19 cellular contexts compared by ENCODE assay signal in genomic region chr7:135273581-135273980, GRCh38. TPM values are rescaled to one million over a fixed set of nuclear protein-coding genes. Genes with fewer than 3 reads are reported as not detected.
A peak's percentile ranks its signal among the peaks of the same experiment; 100 is the strongest.
DNase-seq lines count a peak whose midpoint lies in the region; ATAC-seq and TF ChIP-seq lines count a peak whose summit lies in the region.
"Had no signal": no experiment of that assay in that cellular context is flagged by ENCODE, and none has a peak within 500 bp of the region (broad histone marks: within the 10 kb centered on the region; RNA-seq: fewer than 3 reads in every experiment).

No MANE protein-coding gene starts in this region.

- intact Hi-C loops in cardiac septum (cut with DNase I) = loop anchor here (5.0 kb wide), 1 partner anchor 586 kb away; no protein-coding TSS in a partner anchor
- intact Hi-C loops in heart left ventricle (cut with DNase I) = loop anchor here in 2 of 10 donors (5.0 to 10.0 kb wide), 2 partner anchors 369 to 589 kb away; no protein-coding TSS in a partner anchor
- intact Hi-C loops in vagina (cut with DNase I) = loop anchor here (10.0 kb wide), 1 partner anchor 371 kb away; no protein-coding TSS in a partner anchor
- intact Hi-C loops in natural killer cell (cut with micrococcal nuclease) = no loop called here

- H3K27me3 Mint-ChIP-seq in natural killer cell (ENCODE audit: low read depth in 2 of 2) = peaks cover 4 to 14% of the 10 kb centered on the region in 2 donors

- TF ChIP-seq CTCF in heart left ventricle (IDR thresholded peaks at IDR 0.05) (no peak), vagina (IDR thresholded peaks at IDR 0.05) (no peak), natural killer cell (IDR thresholded peaks at IDR 0.05) (no peak)

- H3K4me3 Mint-ChIP-seq in natural killer cell = no peak overlapping the region
- H3K4me3 Mint-ChIP-seq: CD4-positive, alpha-beta memory T cell had no signal

- H3K4me1 ChIP-seq in heart left ventricle = peaks cover 0 to 4% (median 0%) of the 10 kb centered on the region in 12 donors
- no peaks in the 10 kb centered on the region for H3K4me1 ChIP-seq in vagina

- no peak overlapping the region for H3K27ac Mint-ChIP-seq in natural killer cell
- H3K27ac Mint-ChIP-seq: CD4-positive, alpha-beta memory T cell had no signal

- H3K27ac ChIP-seq in heart left ventricle (no peak overlapping the region), vagina (no peak overlapping the region)

- DNase-seq in cardiac septum (ENCODE audit: low spot score) = peak; percentile 33
- no peak for DNase-seq in heart left ventricle
- DNase-seq in ecto neural progenitor cell (ENCODE audit: low spot score) = peak; percentile 14
- peak; percentile 64 for DNase-seq in vagina (ENCODE audit: extremely low spot score in 2 of 2)
- no peak for DNase-seq in anterior cingulate cortex (lab: John Stamatoyannopoulos, UW)
- DNase-seq in natural killer cell = no peak
- DNase-seq: Calu3; CD4-positive, alpha-beta memory T cell; COR-L47; DMS53; DMS79 treated with DMSO at 0.1 percent for 48 hours; GF-D8; GOT3; HCEC 1CT had no signal

- H3K9me3 Mint-ChIP-seq in natural killer cell = no peaks in the 10 kb centered on the region
- H3K9me3 Mint-ChIP-seq: CD4-positive, alpha-beta memory T cell had no signal

- H3K4me3 ChIP-seq in heart left ventricle (no peak overlapping the region), vagina (no peak overlapping the region)

- H3K36me3 ChIP-seq in heart left ventricle = no peaks in the 10 kb centered on the region
- H3K36me3 ChIP-seq in vagina = no peaks in the 10 kb centered on the region

- WGBS in heart left ventricle, 4 donors = 62 to 80% (median 75%) methylated on average over 3 to 4 of the region's 4 CpGs

- no peaks in the 10 kb centered on the region for H3K4me1 Mint-ChIP-seq in natural killer cell

- no peak for ATAC-seq in heart left ventricle
- no peak for ATAC-seq in natural killer cell

- no peaks in the 10 kb centered on the region for H3K36me3 Mint-ChIP-seq in natural killer cell
- H3K36me3 Mint-ChIP-seq: CD4-positive, alpha-beta memory T cell had no signal

- H3K27me3 ChIP-seq in heart left ventricle = peaks cover 0 to 8% (median 0%) of the 10 kb centered on the region in 9 donors
- no peaks in the 10 kb centered on the region for H3K27me3 ChIP-seq in vagina

- H3K9me3 ChIP-seq in heart left ventricle (no peaks in the 10 kb centered on the region), vagina (no peaks in the 10 kb centered on the region)

- TF ChIP-seq POLR2A in heart left ventricle (IDR thresholded peaks at IDR 0.05) (no peak), vagina (IDR thresholded peaks at IDR 0.05) (no peak)

RNA-seq across cellular contexts. Expression of gene STRA8, which starts 39.9 kb away (rescaled TPM):
- total RNA-seq in cardiac septum (not detected), heart left ventricle (not detected), vagina (not detected), natural killer cell (not detected)
- polyA plus RNA-seq in heart left ventricle = not detected
- total RNA-seq: A172; A673; Calu3; CD4-positive, alpha-beta memory T cell; Daoy; G401 had no signal
- polyA plus RNA-seq: BJ; CD4-positive, alpha-beta memory T cell had no signal

Comparison
In these comparisons a context has a peak if more than half of its experiments do, and no peak if none do; other contexts are left out.
1. DNase-seq: peak in cardiac septum (single experiment), ecto neural progenitor cell (single experiment) and vagina (2 of 2); none in heart left ventricle (0 of 5), anterior cingulate cortex (0 of 58) and natural killer cell (single experiment).